In genomic region chrX:22760513-22761057, GRCh38 we compare ENCODE assay signal across 29 cellular contexts.
DNase-seq lines count a peak whose midpoint lies in the region; ATAC-seq, FAIRE-seq and TF ChIP-seq lines count a peak whose summit lies in the region.
"Had no signal": no experiment of that assay in that cellular context is flagged by ENCODE, and none has a peak within 500 bp of the region (broad histone marks: within the 10 kb centered on the region; RNA-seq: fewer than 3 reads in every experiment).

No MANE protein-coding gene starts in this region.

- H3K36me3 ChIP-seq in astrocyte (ENCODE audit: insufficient read depth, low read length) (no peaks in the 10 kb centered on the region), mesendoderm (ENCODE audit: control insufficient read depth, insufficient read depth, low read length) (no peaks in the 10 kb centered on the region), hepatocyte (replicated peaks; ENCODE audit: insufficient read depth, low read depth) (no peaks in the 10 kb centered on the region)
- H3K36me3 ChIP-seq: colonic mucosa, heart left ventricle, left lung, uterus had no signal

- no peak for ATAC-seq in HG02798 (IDR thresholded peaks at IDR 0.05; ENCODE audit: poor library complexity, unreplicated experiment)
- ATAC-seq: activated CD4-positive, CD25-positive, alpha-beta regulatory T cell treated with anti-CD3 and anti-CD28 coated beads, Interleukin-2, amount 50 U/mL, for 24 hours; CD8-positive, alpha-beta T cell; heart left ventricle; left lung; naive thymus-derived CD4-positive, alpha-beta T cell had no signal

- no peaks in the 10 kb centered on the region for H3K4me1 Mint-ChIP-seq in astrocyte (ENCODE audit: low read depth, unreplicated experiment)
- H3K4me1 Mint-ChIP-seq: mesothelial cell of epicardium; naive thymus-derived CD4-positive, alpha-beta T cell had no signal

- TF ChIP-seq CTCF in astrocyte (IDR thresholded peaks at IDR 0.05; ENCODE audit: insufficient read depth, low read depth, low read length) (no peak), hepatocyte (IDR thresholded peaks at IDR 0.05; ENCODE audit: poor library complexity) (no peak)

- H3K9me3 Mint-ChIP-seq in astrocyte (ENCODE audit: unreplicated experiment): no peaks in the 10 kb centered on the region
- H3K9me3 Mint-ChIP-seq: activated naive CD4-positive, alpha-beta T cell treated with anti-CD3 and anti-CD28 coated beads for 36 hours; activated T-helper 1 cell treated with anti-CD3 and anti-CD28 coated beads, Interleukin-12 subunit alpha, Interleukin-12 subunit beta, Interleukin-2, Interleukin-4 antibody, amounts not matched to agents 30 ng/mL and 10 ng/mL and 1 ng/mL, durations not matched to agents 14 hours and 24 hours and 36 hours; CD8-positive, alpha-beta T cell; naive thymus-derived CD4-positive, alpha-beta T cell had no signal

- H3K56ac ChIP-seq in mesendoderm (ENCODE audit: low read length): no peak overlapping the region

- DNase-seq in D341Med (ENCODE audit: low spot score) (peak; percentile 12), HEK293T (ENCODE audit: extremely low spot score) (peak; percentile 18), astrocyte (ENCODE audit: low read depth) (no peak), mesendoderm (peak; percentile 19), hepatocyte (ENCODE audit: low spot score) (no peak), NCI-H2227 treated with DMSO at 0.1 percent for 48 hours (lab: John Stamatoyannopoulos, UW) (no peak)
- DNase-seq: activated CD4-positive, alpha-beta T cell treated with anti-CD3 and anti-CD28 coated beads, Interleukin-2, amount 50 U/mL, for 48 hours; activated naive CD4-positive, alpha-beta T cell treated with anti-CD3 and anti-CD28 coated beads for 36 hours; CD8-positive, alpha-beta T cell; colonic mucosa; effector memory CD4-positive, alpha-beta T cell; erythroblast; GF-D8; heart left ventricle; left lung; naive thymus-derived CD4-positive, alpha-beta T cell; NCI-H1048; NCI-H1694 treated with DMSO at 0.1 percent for 48 hours; NCI-H2171; NCI-H526; nucleus accumbens; stimulated activated naive CD4-positive, alpha-beta T cell treated with Interleukin-2 at 50 U/mL for 16 hours; testis; uterus had no signal

- H2AFZ ChIP-seq in astrocyte (ENCODE audit: low read depth, low read length) (no peak overlapping the region), hepatocyte (no peak overlapping the region)

- no peaks in the 10 kb centered on the region for H3K9me3 ChIP-seq in astrocyte (ENCODE audit: insufficient read depth, low read depth, low read length)
- H3K9me3 ChIP-seq in hepatocyte (ENCODE audit: low read depth): no peaks in the 10 kb centered on the region
- H3K9me3 ChIP-seq: colonic mucosa, heart left ventricle, left lung, testis, uterus had no signal

- H3K27me3 ChIP-seq in astrocyte (ENCODE audit: insufficient read depth, low read length): no peaks in the 10 kb centered on the region
- no peaks in the 10 kb centered on the region for H3K27me3 ChIP-seq in mesendoderm (ENCODE audit: insufficient read depth, low read length, poor library complexity)
- H3K27me3 ChIP-seq in hepatocyte: no peaks in the 10 kb centered on the region
- H3K27me3 ChIP-seq: colonic mucosa, left lung, testis, uterus had no signal

- no peak overlapping the region for H2BK120ac ChIP-seq in mesendoderm (ENCODE audit: low read depth, low read length)

- no peak overlapping the region for H4K8ac ChIP-seq in mesendoderm (ENCODE audit: low read depth, low read length)

- H4K20me1 ChIP-seq in astrocyte (ENCODE audit: insufficient read depth, low read length) (no peaks in the 10 kb centered on the region), hepatocyte (ENCODE audit: insufficient read depth, poor library complexity, severe bottlenecking) (no peaks in the 10 kb centered on the region)

- peak; percentile 69 for FAIRE-seq in astrocyte (lab: Jason Lieb, UNC)
- FAIRE-seq: RCC 7860 had no signal

- no peaks in the 10 kb centered on the region for H3K9me2 ChIP-seq in hepatocyte (replicated peaks; ENCODE audit: insufficient read depth)

- H3K27me3 Mint-ChIP-seq in astrocyte (ENCODE audit: low read depth, unreplicated experiment): no peaks in the 10 kb centered on the region
- H3K27me3 Mint-ChIP-seq: naive thymus-derived CD4-positive, alpha-beta T cell had no signal

- POLR2A ChIA-PET in HEK293T (lab: Yijun Ruan, JAX): no interaction called here

- no peak overlapping the region for H3K4ac ChIP-seq in mesendoderm (ENCODE audit: low read depth, low read length)

- H3K79me1 ChIP-seq in mesendoderm (ENCODE audit: low read length): no peaks in the 10 kb centered on the region

- H2AK5ac ChIP-seq in mesendoderm (ENCODE audit: low read length): no peak overlapping the region

- H3K18ac ChIP-seq in mesendoderm (ENCODE audit: low read length): no peak overlapping the region

- H3K4me2 ChIP-seq in astrocyte (ENCODE audit: low read length): no peak overlapping the region
- H3K4me2 ChIP-seq in mesendoderm (ENCODE audit: low read length): no peak overlapping the region
- H3K4me2 ChIP-seq in hepatocyte: no peak overlapping the region

- H3K79me2 ChIP-seq in astrocyte (ENCODE audit: insufficient read depth, low read length) (no peaks in the 10 kb centered on the region), mesendoderm (ENCODE audit: control insufficient read depth, insufficient read depth, low read length) (no peaks in the 10 kb centered on the region), hepatocyte (no peaks in the 10 kb centered on the region)

- H3K27ac ChIP-seq in astrocyte (ENCODE audit: low read depth, low read length) (no peak overlapping the region), mesendoderm (ENCODE audit: low read depth, low read length) (no peak overlapping the region), hepatocyte (no peak overlapping the region)
- H3K27ac ChIP-seq: colonic mucosa, heart left ventricle, left lung, testis, uterus had no signal

- H3K4me1 ChIP-seq in astrocyte (ENCODE audit: insufficient read depth, low read length) (no peaks in the 10 kb centered on the region), mesendoderm (ENCODE audit: control insufficient read depth, low read depth, low read length) (no peaks in the 10 kb centered on the region), hepatocyte (ENCODE audit: insufficient read depth) (no peaks in the 10 kb centered on the region)
- H3K4me1 ChIP-seq: colonic mucosa, heart left ventricle, left lung, testis, uterus had no signal

- H3K9ac ChIP-seq in astrocyte (ENCODE audit: low read length) (no peak overlapping the region), mesendoderm (ENCODE audit: low read length) (no peak overlapping the region)

- H3K23ac ChIP-seq in mesendoderm (ENCODE audit: low read length): no peak overlapping the region

- CTCF ChIA-PET in HEK293T (lab: Yijun Ruan, JAX): no interaction called here

- no peak overlapping the region for H2BK15ac ChIP-seq in mesendoderm (replicated peaks; ENCODE audit: low read depth)

- no peak overlapping the region for H4K5ac ChIP-seq in mesendoderm (ENCODE audit: low read length)

- no peaks in the 10 kb centered on the region for H3K36me3 Mint-ChIP-seq in astrocyte (ENCODE audit: low read depth, unreplicated experiment)
- H3K36me3 Mint-ChIP-seq: CD8-positive, alpha-beta T cell; mesothelial cell of epicardium; naive thymus-derived CD4-positive, alpha-beta T cell had no signal

- no peak overlapping the region for H3K4me3 Mint-ChIP-seq in astrocyte (ENCODE audit: unreplicated experiment)
- H3K4me3 Mint-ChIP-seq: activated naive CD4-positive, alpha-beta T cell treated with anti-CD3 and anti-CD28 coated beads for 36 hours; activated T-helper 1 cell treated with anti-CD3 and anti-CD28 coated beads, Interleukin-12 subunit alpha, Interleukin-12 subunit beta, Interleukin-2, Interleukin-4 antibody, amounts not matched to agents 30 ng/mL and 10 ng/mL and 1 ng/mL, durations not matched to agents 14 hours and 24 hours and 36 hours; CD8-positive, alpha-beta T cell; mesothelial cell of epicardium; naive thymus-derived CD4-positive, alpha-beta T cell had no signal

- no peak overlapping the region for H3K27ac Mint-ChIP-seq in astrocyte (ENCODE audit: unreplicated experiment)
- H3K27ac Mint-ChIP-seq: activated naive CD4-positive, alpha-beta T cell treated with anti-CD3 and anti-CD28 coated beads for 36 hours; activated T-helper 1 cell treated with anti-CD3 and anti-CD28 coated beads, Interleukin-12 subunit alpha, Interleukin-12 subunit beta, Interleukin-2, Interleukin-4 antibody, amounts not matched to agents 30 ng/mL and 10 ng/mL and 1 ng/mL, durations not matched to agents 14 hours and 24 hours and 36 hours; CD8-positive, alpha-beta T cell; mesothelial cell of epicardium; naive thymus-derived CD4-positive, alpha-beta T cell had no signal

- no peak overlapping the region for H2BK5ac ChIP-seq in mesendoderm (ENCODE audit: low read length)

- H3K4me3 ChIP-seq in astrocyte (ENCODE audit: insufficient read depth, low read depth, low read length) (no peak overlapping the region), mesendoderm (ENCODE audit: low read length) (no peak overlapping the region), hepatocyte (no peak overlapping the region)
- H3K4me3 ChIP-seq: colonic mucosa, heart left ventricle, left lung, testis, uterus had no signal

TF ChIP-seq in HEK293T, 16 proteins besides CTCF, POLR2A, EP300 and RAD21:
- no peak for TF ChIP-seq FOXA1 (IDR thresholded peaks at IDR 0.05)
- TF ChIP-seq SUZ12 (IDR thresholded peaks at IDR 0.05): no peak
- no peak for TF ChIP-seq BHLHE40 (IDR thresholded peaks at IDR 0.05; ENCODE audit: borderline replicate concordance)
- no peak for TF ChIP-seq FOXM1 (IDR thresholded peaks at IDR 0.05; ENCODE audit: borderline replicate concordance)
- TF ChIP-seq FOXK2 (IDR thresholded peaks at IDR 0.05): no peak
- no peak for TF ChIP-seq TARDBP (IDR thresholded peaks at IDR 0.05)
- TF ChIP-seq CTBP1 (IDR thresholded peaks at IDR 0.05; ENCODE audit: borderline replicate concordance): no peak
- no peak for TF ChIP-seq NFRKB (IDR thresholded peaks at IDR 0.05)
- TF ChIP-seq L3MBTL2 (conservative IDR thresholded peaks at IDR 0.05): no peak
- TF ChIP-seq ARNT (IDR thresholded peaks at IDR 0.05): no peak
- no peak for TF ChIP-seq SP1 (IDR thresholded peaks at IDR 0.05)
- TF ChIP-seq LEF1 (IDR thresholded peaks at IDR 0.05; ENCODE audit: borderline replicate concordance): no peak
- TF ChIP-seq, protein P1, sequence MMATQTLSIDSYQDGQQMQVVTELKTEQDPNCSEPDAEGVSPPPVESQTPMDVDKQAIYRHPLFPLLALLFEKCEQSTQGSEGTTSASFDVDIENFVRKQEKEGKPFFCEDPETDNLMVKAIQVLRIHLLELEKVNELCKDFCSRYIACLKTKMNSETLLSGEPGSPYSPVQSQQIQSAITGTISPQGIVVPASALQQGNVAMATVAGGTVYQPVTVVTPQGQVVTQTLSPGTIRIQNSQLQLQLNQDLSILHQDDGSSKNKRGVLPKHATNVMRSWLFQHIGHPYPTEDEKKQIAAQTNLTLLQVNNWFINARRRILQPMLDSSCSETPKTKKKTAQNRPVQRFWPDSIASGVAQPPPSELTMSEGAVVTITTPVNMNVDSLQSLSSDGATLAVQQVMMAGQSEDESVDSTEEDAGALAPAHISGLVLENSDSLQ (IDR thresholded peaks at IDR 0.05): no peak
- TF ChIP-seq HDGF (IDR thresholded peaks at IDR 0.05; ENCODE audit: borderline replicate concordance): no peak
- TF ChIP-seq ELF4 (IDR thresholded peaks at IDR 0.05): no peak
- TF ChIP-seq ZNF384 (IDR thresholded peaks at IDR 0.05): no peak

Comparison
In these comparisons a context has a peak if more than half of its experiments do, and no peak if none do; other contexts are left out.
1. DNase-seq: peak in D341Med (single experiment), HEK293T (single experiment) and mesendoderm (single experiment); none in astrocyte (single experiment), hepatocyte (single experiment) and NCI-H2227 treated with DMSO at 0.1 percent for 48 hours (single experiment).